29 cellular contexts compared by ENCODE assay signal in the genomic region with DNA sequence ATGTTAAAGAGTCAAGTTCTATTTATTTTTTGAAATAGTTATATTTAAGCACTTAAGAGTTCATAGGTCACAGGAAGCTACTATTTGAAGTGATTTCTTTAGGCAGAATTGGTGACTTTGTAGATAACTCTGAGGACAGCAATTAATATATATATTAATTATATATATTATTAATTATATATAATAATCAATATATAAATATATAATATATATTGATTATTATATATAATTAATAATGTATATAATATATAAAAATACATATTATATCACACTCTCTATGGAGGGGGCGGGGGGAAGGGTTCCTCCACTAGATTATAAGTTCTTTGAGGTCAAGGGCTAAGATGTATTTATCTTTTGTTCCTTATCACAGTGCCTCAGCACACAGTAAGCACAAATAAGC.
"Had no signal": no experiment of that assay in that cellular context is flagged by ENCODE, and none has a peak within 500 bp of the region (broad histone marks: within the 10 kb centered on the region; RNA-seq: fewer than 3 reads in every experiment).

No MANE protein-coding gene starts in this region.

- H3K27ac Mint-ChIP-seq: stimulated activated effector memory CD8-positive, alpha-beta T cell treated with anti-CD3 and anti-CD28 coated beads, Interleukin-12 subunit alpha, Interleukin-12 subunit beta, amount 100 ng/mL, for 72 hours; stimulated activated memory B cell treated with anti-CD40 and anti-IgM and Interleukin-4, amounts not matched to agents 10 μg/mL and 1 μg/mL and 100 μg/mL, for 72 hours; stimulated activated naive B cell treated with anti-CD40 and anti-IgM and Interleukin-4, amounts not matched to agents 10 μg/mL and 1 μg/mL and 100 μg/mL, for 72 hours; stimulated activated naive CD8-positive, alpha-beta T cell treated with anti-CD3 and anti-CD28 coated beads, Interleukin-15, amount 100 ng/mL, for 72 hours; stimulated activated naive CD8-positive, alpha-beta T cell treated with anti-CD3 and anti-CD28 coated beads, Interleukin-15, Interleukin-2, amounts not matched to agents 100 ng/mL and 50 ng/mL, for 24 hours; type B pancreatic cell had no signal

- H3K27me3 Mint-ChIP-seq: stimulated activated memory B cell treated with anti-CD40 and anti-IgM and Interleukin-4, amounts not matched to agents 10 μg/mL and 1 μg/mL and 100 μg/mL, for 72 hours; stimulated activated naive B cell treated with anti-CD40 and anti-IgM and Interleukin-4, amounts not matched to agents 10 μg/mL and 1 μg/mL and 100 μg/mL, for 72 hours; stimulated activated naive CD8-positive, alpha-beta T cell treated with anti-CD3 and anti-CD28 coated beads, Interleukin-15, amount 100 ng/mL, for 72 hours; stimulated activated naive CD8-positive, alpha-beta T cell treated with anti-CD3 and anti-CD28 coated beads, Interleukin-15, Interleukin-2, amounts not matched to agents 100 ng/mL and 50 ng/mL, for 24 hours; type B pancreatic cell had no signal

- H3K9me3 Mint-ChIP-seq: stimulated activated naive B cell treated with anti-CD40 and anti-IgM and Interleukin-4, amounts not matched to agents 10 μg/mL and 1 μg/mL and 100 μg/mL, for 72 hours; stimulated activated naive CD8-positive, alpha-beta T cell treated with anti-CD3 and anti-CD28 coated beads, Interleukin-15, amount 100 ng/mL, for 72 hours; stimulated activated naive CD8-positive, alpha-beta T cell treated with anti-CD3 and anti-CD28 coated beads, Interleukin-15, Interleukin-2, amounts not matched to agents 100 ng/mL and 50 ng/mL, for 24 hours; type B pancreatic cell had no signal

- H3K4me3 Mint-ChIP-seq: stimulated activated effector memory CD8-positive, alpha-beta T cell treated with anti-CD3 and anti-CD28 coated beads, Interleukin-12 subunit alpha, Interleukin-12 subunit beta, amount 100 ng/mL, for 72 hours; stimulated activated memory B cell treated with anti-CD40 and anti-IgM and Interleukin-4, amounts not matched to agents 10 μg/mL and 1 μg/mL and 100 μg/mL, for 72 hours; stimulated activated naive B cell treated with anti-CD40 and anti-IgM and Interleukin-4, amounts not matched to agents 10 μg/mL and 1 μg/mL and 100 μg/mL, for 72 hours; stimulated activated naive CD8-positive, alpha-beta T cell treated with anti-CD3 and anti-CD28 coated beads, Interleukin-15, amount 100 ng/mL, for 72 hours; stimulated activated naive CD8-positive, alpha-beta T cell treated with anti-CD3 and anti-CD28 coated beads, Interleukin-15, Interleukin-2, amounts not matched to agents 100 ng/mL and 50 ng/mL, for 24 hours; type B pancreatic cell had no signal

- H3K4me3 ChIP-seq: stomach, suprapubic skin, testis, thoracic aorta, thyroid gland, tibial artery, tibial nerve, transverse colon, upper lobe of left lung, upper lobe of right lung, uterus, vagina had no signal

- H3K9me3 ChIP-seq: stomach, suprapubic skin, testis, thoracic aorta, thyroid gland, tibial artery, tibial nerve, transverse colon, upper lobe of left lung, upper lobe of right lung, uterus, vagina had no signal

- H3K4me1 Mint-ChIP-seq: stimulated activated effector memory CD8-positive, alpha-beta T cell treated with anti-CD3 and anti-CD28 coated beads, Interleukin-12 subunit alpha, Interleukin-12 subunit beta, amount 100 ng/mL, for 72 hours; stimulated activated memory B cell treated with anti-CD40 and anti-IgM and Interleukin-4, amounts not matched to agents 10 μg/mL and 1 μg/mL and 100 μg/mL, for 72 hours; stimulated activated naive B cell treated with anti-CD40 and anti-IgM and Interleukin-4, amounts not matched to agents 10 μg/mL and 1 μg/mL and 100 μg/mL, for 72 hours; stimulated activated naive CD8-positive, alpha-beta T cell treated with anti-CD3 and anti-CD28 coated beads, Interleukin-15, amount 100 ng/mL, for 72 hours had no signal

- ATAC-seq: stimulated activated effector memory CD8-positive, alpha-beta T cell treated with anti-CD3 and anti-CD28 coated beads, Interleukin-12 subunit alpha, Interleukin-12 subunit beta, amount 100 ng/mL, for 72 hours; stimulated activated memory B cell treated with anti-CD40 and anti-IgM and Interleukin-4, amounts not matched to agents 10 μg/mL and 1 μg/mL and 100 μg/mL, for 72 hours; stimulated activated naive B cell treated with anti-CD40 and anti-IgM and Interleukin-4, amounts not matched to agents 10 μg/mL and 1 μg/mL and 100 μg/mL, for 72 hours; stimulated activated naive CD8-positive, alpha-beta T cell treated with anti-CD3 and anti-CD28 coated beads, Interleukin-15, amount 100 ng/mL, for 72 hours; stimulated activated naive CD8-positive, alpha-beta T cell treated with anti-CD3 and anti-CD28 coated beads, Interleukin-15, Interleukin-2, amounts not matched to agents 100 U/mL and 50 U/mL, for 24 hours; upper lobe of right lung had no signal

- H3K4me1 ChIP-seq: suprapubic skin, testis, thyroid gland, tibial artery, tibial nerve, transverse colon, upper lobe of left lung, upper lobe of right lung, uterus, vagina had no signal

- H3K27ac ChIP-seq: stomach, suprapubic skin, testis, thoracic aorta, thyroid gland, tibial artery, tibial nerve, transverse colon, upper lobe of left lung, upper lobe of right lung, uterus, vagina had no signal

- H3K36me3 Mint-ChIP-seq: stimulated activated effector memory CD8-positive, alpha-beta T cell treated with anti-CD3 and anti-CD28 coated beads, Interleukin-12 subunit alpha, Interleukin-12 subunit beta, amount 100 ng/mL, for 72 hours; stimulated activated memory B cell treated with anti-CD40 and anti-IgM and Interleukin-4, amounts not matched to agents 10 μg/mL and 1 μg/mL and 100 μg/mL, for 72 hours; stimulated activated naive B cell treated with anti-CD40 and anti-IgM and Interleukin-4, amounts not matched to agents 10 μg/mL and 1 μg/mL and 100 μg/mL, for 72 hours; type B pancreatic cell had no signal

- FAIRE-seq: urothelium cell line had no signal

- DNase-seq: stimulated activated CD4-positive, alpha-beta T cell treated with anti-CD3 and anti-CD28 coated beads, Interleukin-2, amount 100 ng/mL, for 48 hours; stimulated activated CD4-positive, alpha-beta T cell treated with anti-CD3 and anti-CD28 coated beads, Interleukin-4, amount 100 ng/mL, for 1 hour; stimulated activated CD4-positive, alpha-beta T cell treated with anti-CD3 and anti-CD28 coated beads, Interleukin-4, amount 100 ng/mL, for 24 hours; stimulated activated CD4-positive, alpha-beta T cell treated with anti-CD3 and anti-CD28 coated beads, Interleukin-4, amount 100 ng/mL, for 4 hours; stimulated activated CD8-positive, alpha-beta memory T cell treated with anti-CD3 and anti-CD28 coated beads, Interleukin-4, amount 100 ng/mL, for 48 hours; stimulated activated naive B cell treated with anti-CD40 and anti-IgM and Interleukin-4, amounts not matched to agents 10 μg/mL and 1 μg/mL and 100 μg/mL, for 72 hours; stimulated activated naive CD4-positive, alpha-beta T cell; stimulated activated naive CD4-positive, alpha-beta T cell treated with Interleukin-2 at 50 U/mL for 16 hours; stimulated activated naive CD8-positive, alpha-beta T cell treated with anti-CD3 and anti-CD28 coated beads, Interleukin-15, amount 100 ng/mL, for 72 hours; stimulated activated naive CD8-positive, alpha-beta T cell treated with anti-CD3 and anti-CD28 coated beads, Interleukin-15, Interleukin-2, amounts not matched to agents 100 U/mL and 50 U/mL, for 24 hours; stomach; substantia nigra; testis; thyroid gland; tibial artery; transverse colon; trophoblast cell; upper lobe of left lung; upper lobe of right lung; uterus had no signal

- H3K36me3 ChIP-seq: stomach, suprapubic skin, thoracic aorta, thyroid gland, tibial artery, tibial nerve, transverse colon, upper lobe of left lung, upper lobe of right lung, uterus, vagina had no signal
